In the genomic region with DNA sequence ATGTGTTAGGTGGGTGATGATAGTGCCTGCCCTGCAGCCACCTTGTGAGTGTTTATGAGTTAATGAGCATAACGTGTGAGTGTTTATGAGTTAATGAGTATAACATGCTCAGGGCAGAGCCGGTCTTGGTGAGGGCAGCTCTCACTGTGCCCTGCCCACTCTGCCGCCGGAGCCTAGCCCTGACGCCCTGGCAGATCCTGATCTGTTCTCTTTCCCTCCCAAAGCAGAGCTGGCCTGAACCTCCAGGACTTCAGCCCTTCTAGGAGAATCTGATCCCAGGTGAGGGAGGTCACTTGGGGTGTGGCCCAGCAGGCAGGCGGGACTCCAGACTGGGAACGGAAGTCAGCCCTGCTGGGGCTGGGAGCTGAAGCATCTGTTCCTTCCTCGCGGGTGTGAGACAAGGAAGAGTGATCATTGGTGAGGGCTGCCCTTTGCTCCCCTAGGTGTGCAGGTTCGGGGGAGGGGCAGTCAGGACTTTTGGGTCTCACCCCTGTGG, we compare ENCODE assay signal across 17 cellular contexts. TPM values are rescaled to one million over a fixed set of nuclear protein-coding genes. Genes with fewer than 3 reads are reported as not detected.
A peak's percentile ranks its signal among the peaks of the same experiment; 100 is the strongest.
DNase-seq lines count a peak whose midpoint lies in the region; ATAC-seq and TF ChIP-seq lines count a peak whose summit lies in the region.
"Had no signal": no experiment of that assay in that cellular context is flagged by ENCODE, and none has a peak within 500 bp of the region (broad histone marks: within the 10 kb centered on the region; RNA-seq: fewer than 3 reads in every experiment).

No MANE protein-coding gene starts in this region.

- no peaks in the 10 kb centered on the region for H3K9me3 ChIP-seq in body of pancreas
- H3K9me3 ChIP-seq in thoracic aorta = no peaks in the 10 kb centered on the region
- H3K9me3 ChIP-seq: right lobe of liver had no signal

- no peak overlapping the region for H3K27ac Mint-ChIP-seq in activated naive CD8-positive, alpha-beta T cell treated with anti-CD3 and anti-CD28 coated beads for 36 hours
- H3K27ac Mint-ChIP-seq: activated T-helper 2 cell treated with anti-CD3 and anti-CD28 coated beads, Interferon-gamma antibody, Interleukin-2, Interleukin-4, amounts not matched to agents 10 μg/mL and 5 μg/mL and 100 μg/mL, durations not matched to agents 14 hours and 24 hours and 36 hours; CD8-positive, alpha-beta T cell had no signal

- peaks cover 30% of the 10 kb centered on the region for H3K27me3 Mint-ChIP-seq in activated naive CD8-positive, alpha-beta T cell treated with anti-CD3 and anti-CD28 coated beads for 36 hours

- no peaks in the 10 kb centered on the region for H3K9me3 Mint-ChIP-seq in activated naive CD8-positive, alpha-beta T cell treated with anti-CD3 and anti-CD28 coated beads for 36 hours
- H3K9me3 Mint-ChIP-seq: activated T-helper 2 cell treated with anti-CD3 and anti-CD28 coated beads, Interferon-gamma antibody, Interleukin-2, Interleukin-4, amounts not matched to agents 10 μg/mL and 5 μg/mL and 100 μg/mL, durations not matched to agents 14 hours and 24 hours and 36 hours; CD8-positive, alpha-beta T cell had no signal

- H3K4me1 ChIP-seq in body of pancreas (peaks cover 41% of the 10 kb centered on the region), thoracic aorta (ENCODE audit: control insufficient read depth in 1 of 2, low read depth in 2 of 2) (peaks cover 27 to 77% of the 10 kb centered on the region in 2 donors)
- H3K4me1 ChIP-seq: right lobe of liver had no signal

- WGBS in body of pancreas, 2 donors = 18 to 25% methylated on average over 6 to 10 of the region's 10 CpGs

- ATAC-seq in body of pancreas = peak; percentile 92
- ATAC-seq in left colon = peak; percentile 88
- ATAC-seq in thoracic aorta (ENCODE audit: insufficient number of reproducible peaks, low FRiP score, low read depth) = no peak
- ATAC-seq: CD8-positive, alpha-beta T cell had no signal

- H3K27ac ChIP-seq in body of pancreas (peak overlapping the region; percentile 77 to 90 (median 87)), thoracic aorta (peak overlapping the region; percentile 66 to 98)
- H3K27ac ChIP-seq: KMS-11, right lobe of liver had no signal

- no peak for TF ChIP-seq CTCF in body of pancreas (IDR thresholded peaks at IDR 0.05)
- no peak for TF ChIP-seq CTCF in thoracic aorta (IDR thresholded peaks at IDR 0.05)

- H3K36me3 ChIP-seq in body of pancreas (replicated peaks in 1 of 2; ENCODE audit: insufficient read depth in 1 of 2, low read depth in 2 of 2) = no peaks in the 10 kb centered on the region
- peaks cover 46% of the 10 kb centered on the region for H3K36me3 ChIP-seq in thoracic aorta
- H3K36me3 ChIP-seq: right lobe of liver had no signal

- no peak overlapping the region for H3K4me3 ChIP-seq in body of pancreas
- peak overlapping the region; percentile 88 for H3K4me3 ChIP-seq in thoracic aorta
- H3K4me3 ChIP-seq: right lobe of liver had no signal

- H3K36me3 Mint-ChIP-seq in activated naive CD8-positive, alpha-beta T cell treated with anti-CD3 and anti-CD28 coated beads for 36 hours = no peaks in the 10 kb centered on the region
- H3K36me3 Mint-ChIP-seq: CD8-positive, alpha-beta T cell had no signal

- H3K4me1 Mint-ChIP-seq in activated naive CD8-positive, alpha-beta T cell treated with anti-CD3 and anti-CD28 coated beads for 36 hours = no peaks in the 10 kb centered on the region

- no peaks in the 10 kb centered on the region for H3K27me3 ChIP-seq in body of pancreas
- no peaks in the 10 kb centered on the region for H3K27me3 ChIP-seq in thoracic aorta (replicated peaks; ENCODE audit: insufficient read depth)
- H3K27me3 ChIP-seq: right lobe of liver had no signal

- intact Hi-C loops in body of pancreas (cut with DNase I) = no loop called here
- intact Hi-C loops in left colon (cut with DNase I, micrococcal nuclease) = no loop called here

- TF ChIP-seq POLR2A in body of pancreas (IDR thresholded peaks at IDR 0.05) = peak; percentile 57 to 58 (median 58)

- DNase-seq in DMS53 (lab: John Stamatoyannopoulos, UW) (peak; percentile 57), DMS53 treated with DMSO at 0.1 percent for 48 hours (lab: John Stamatoyannopoulos, UW; ENCODE audit: unreplicated experiment) (no peak), body of pancreas (peak; percentile 86 to 94 (median 93)), left colon (peak; percentile 80 to 93), thoracic aorta (ENCODE audit: low spot score) (no peak), SIG-M5 (lab: John Stamatoyannopoulos, UW) (no peak), GM03348 (ENCODE audit: low spot score) (no peak)
- DNase-seq in activated naive CD8-positive, alpha-beta T cell treated with anti-CD3 and anti-CD28 coated beads for 36 hours = no peak
- DNase-seq: 8988T; CD8-positive, alpha-beta T cell; NCI-H1930; right lobe of liver had no signal

- no peak overlapping the region for H3K4me3 Mint-ChIP-seq in activated naive CD8-positive, alpha-beta T cell treated with anti-CD3 and anti-CD28 coated beads for 36 hours
- H3K4me3 Mint-ChIP-seq: CD8-positive, alpha-beta T cell had no signal

RNA-seq across cellular contexts. Expression of a gene that starts 5.7 kb away (rescaled TPM):
- total RNA-seq in body of pancreas (10 to 100 TPM; 42.5 to 46.2 TPM), left colon (100 to 1,000 TPM; 275 to 294 TPM), thoracic aorta (100 to 1,000 TPM; 731 to 997 TPM)
- not detected for total RNA-seq in activated naive CD8-positive, alpha-beta T cell treated with anti-CD3 and anti-CD28 coated beads for 36 hours
- total RNA-seq: activated T-helper 2 cell treated with anti-CD3 and anti-CD28 coated beads, Interferon-gamma antibody, Interleukin-2, Interleukin-4, amounts not matched to agents 10 μg/mL and 5 μg/mL and 100 μg/mL, durations not matched to agents 14 hours and 24 hours and 36 hours; T-helper 2 cell treated with Interferon-gamma antibody and Interleukin-4, amounts not matched to agents 100 ng/mL and 5 ng/mL, for 36 hours had no signal

RNA-seq across cellular contexts. Expression of a gene that starts 22.0 kb away (rescaled TPM):
- total RNA-seq in body of pancreas = not detected
- 10 to 100 TPM; 13.1 to 18.6 TPM for total RNA-seq in left colon
- not detected for total RNA-seq in thoracic aorta
- total RNA-seq in activated naive CD8-positive, alpha-beta T cell treated with anti-CD3 and anti-CD28 coated beads for 36 hours = not detected
- total RNA-seq: activated T-helper 2 cell treated with anti-CD3 and anti-CD28 coated beads, Interferon-gamma antibody, Interleukin-2, Interleukin-4, amounts not matched to agents 10 μg/mL and 5 μg/mL and 100 μg/mL, durations not matched to agents 14 hours and 24 hours and 36 hours; CD8-positive, alpha-beta T cell; myocyte; subcutaneous adipose tissue; T-helper 2 cell treated with Interferon-gamma antibody and Interleukin-4, amounts not matched to agents 100 ng/mL and 5 ng/mL, for 36 hours had no signal

RNA-seq across cellular contexts. Expression of a gene that starts 28.3 kb away (rescaled TPM):
- total RNA-seq in body of pancreas (1 to 10 TPM; 5.7 to 6.9 TPM), left colon (10 to 100 TPM in 1 of 2 donors, 1 to 10 TPM in 1; 7.9 to 22.6 TPM), thoracic aorta (1 to 10 TPM; 2.4 to 7.5 TPM)
- under 1 TPM; 0.76 to 0.94 TPM for total RNA-seq in activated naive CD8-positive, alpha-beta T cell treated with anti-CD3 and anti-CD28 coated beads for 36 hours

RNA-seq across cellular contexts. Expression of a gene that starts 43.1 kb away (rescaled TPM):
- total RNA-seq in body of pancreas (1 to 10 TPM in 1 of 2 donors, under 1 TPM in 1; 0.66 to 1.0 TPM), left colon (1 to 10 TPM; 2.2 to 2.6 TPM), thoracic aorta (under 1 TPM; 0.81 to 0.99 TPM)
- total RNA-seq in activated naive CD8-positive, alpha-beta T cell treated with anti-CD3 and anti-CD28 coated beads for 36 hours = 1 to 10 TPM; 1.9 to 2.0 TPM

Comparison
In these comparisons a context has a peak if more than half of its experiments do, and no peak if none do; other contexts are left out.
1. DNase-seq: peak in DMS53 (single experiment), body of pancreas (4 of 4) and left colon (2 of 2); none in DMS53 treated with DMSO at 0.1 percent for 48 hours (single experiment), thoracic aorta (single experiment), activated naive CD8-positive, alpha-beta T cell treated with anti-CD3 and anti-CD28 coated beads for 36 hours (single experiment), SIG-M5 (single experiment) and GM03348 (single experiment).
2. RNA of a gene that starts 5.7 kb away (total RNA-seq): 731 to 997 TPM in thoracic aorta, 275 to 294 TPM in left colon and 42.5 to 46.2 TPM in body of pancreas; not detected in activated naive CD8-positive, alpha-beta T cell treated with anti-CD3 and anti-CD28 coated beads for 36 hours; every median in the first group is over 10 times any median in the second.
3. RNA of a gene that starts 22.0 kb away (total RNA-seq): 13.1 to 18.6 TPM in left colon; not detected in body of pancreas, not detected in thoracic aorta and not detected in activated naive CD8-positive, alpha-beta T cell treated with anti-CD3 and anti-CD28 coated beads for 36 hours; every median in the first group is over 10 times any median in the second.